In the genomic region with DNA sequence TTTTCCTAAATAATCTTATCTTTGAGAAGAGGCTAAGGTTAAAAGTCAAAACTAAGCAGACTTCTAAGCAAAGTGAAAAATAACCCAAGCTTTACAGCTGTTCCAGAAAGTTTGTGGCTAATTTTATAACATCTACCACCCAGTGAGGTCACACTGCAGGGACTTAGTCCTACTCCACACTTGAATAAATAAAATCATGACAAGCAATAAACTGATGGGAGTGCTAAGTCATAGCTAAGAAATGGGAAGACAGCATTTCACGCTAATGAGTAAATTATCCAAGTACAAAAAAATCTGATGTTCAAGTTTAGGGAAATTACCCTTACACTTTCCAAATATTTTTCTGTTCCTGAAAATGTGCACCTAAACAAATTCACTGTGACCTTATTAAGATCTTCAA, we compare ENCODE assay signal across 13 cellular contexts. TPM values are rescaled to one million over a fixed set of nuclear protein-coding genes. Genes with fewer than 3 reads are reported as not detected.
A peak's percentile ranks its signal among the peaks of the same experiment; 100 is the strongest.
DNase-seq lines count a peak whose midpoint lies in the region; ATAC-seq, FAIRE-seq and TF ChIP-seq lines count a peak whose summit lies in the region.
"Had no signal": no experiment of that assay in that cellular context is flagged by ENCODE, and none has a peak within 500 bp of the region (broad histone marks: within the 10 kb centered on the region; RNA-seq: fewer than 3 reads in every experiment).

No MANE protein-coding gene starts in this region.

- DNase-seq in BJ (ENCODE audit: low read depth) (peak; percentile 21), astrocyte (ENCODE audit: low read depth) (peak; percentile 67), right cardiac atrium (no peak), Kasumi-1 (lab: John Stamatoyannopoulos, UW) (no peak), mesenteric fat pad (ENCODE audit: low spot score) (no peak)
- no peak for DNase-seq in stimulated activated CD4-positive, alpha-beta T cell treated with anti-CD3 and anti-CD28 coated beads, Interleukin-2, amount 100 ng/mL, for 48 hours
- DNase-seq: GF-D8, KG1, RPMI8226 had no signal

- CTCF ChIA-PET in BJ (lab: Yijun Ruan, JAX), result interaction anchor here (0.6 kb wide), 1 partner anchor 686 kb away, joined by 3 read pairs; no protein-coding TSS in a partner anchor

- no peak overlapping the region for H3K9ac ChIP-seq in astrocyte (ENCODE audit: low read length)
- no peak overlapping the region for H3K9ac ChIP-seq in rectal smooth muscle tissue (ENCODE audit: low read length)

- H3K4me2 ChIP-seq in astrocyte (ENCODE audit: low read length), result peak overlapping the region; percentile 28

- ATAC-seq in right cardiac atrium, result peak; percentile 44 to 45
- no peak for ATAC-seq in GM18870 (IDR thresholded peaks at IDR 0.05; ENCODE audit: unreplicated experiment)

- H3K27me3 Mint-ChIP-seq in astrocyte (ENCODE audit: low read depth, unreplicated experiment), result no peaks in the 10 kb centered on the region

- POLR2A ChIA-PET in BJ (lab: Charles Lee), result interaction anchor here (0.6 kb wide), 1 partner anchor 127 kb away, joined by 3 read pairs; no protein-coding TSS in a partner anchor

- H3K9me3 ChIP-seq in astrocyte (ENCODE audit: insufficient read depth, low read depth, low read length) (no peaks in the 10 kb centered on the region), right cardiac atrium (ENCODE audit: control insufficient read depth, low read length) (no peaks in the 10 kb centered on the region)

- FAIRE-seq in astrocyte (lab: Jason Lieb, UNC), result no peak

- H2AFZ ChIP-seq in astrocyte (ENCODE audit: low read depth, low read length), result no peak overlapping the region

- H3K4me1 ChIP-seq in astrocyte (ENCODE audit: insufficient read depth, low read length) (peaks cover 16% of the 10 kb centered on the region), right cardiac atrium (ENCODE audit: control insufficient read depth, insufficient read depth, low read length) (no peaks in the 10 kb centered on the region), rectal smooth muscle tissue (ENCODE audit: control insufficient read depth, insufficient read depth, low read length) (peaks cover 38% of the 10 kb centered on the region)

- 71% methylated on average over 1 of the region's 1 CpG for WGBS in right cardiac atrium

- H3K27ac Mint-ChIP-seq in astrocyte (ENCODE audit: unreplicated experiment), result peak overlapping the region; percentile 35
- H3K27ac Mint-ChIP-seq: dendritic cell treated with granulocyte-macrophage colony-stimulating factor and Interleukin-4, amounts not matched to agents 40 ng/mL and 50 ng/mL, for 4 days had no signal

- intact Hi-C loops in right cardiac atrium (cut with DNase I), result no loop called here

- H3K27ac ChIP-seq in astrocyte (ENCODE audit: low read depth, low read length) (no peak overlapping the region), right cardiac atrium (ENCODE audit: low read length) (no peak overlapping the region), rectal smooth muscle tissue (ENCODE audit: low read depth, low read length) (peak overlapping the region; percentile 68)
- H3K27ac ChIP-seq: VCaP had no signal

- TF ChIP-seq CTCF in BJ (IDR thresholded peaks at IDR 0.05; ENCODE audit: insufficient read depth, low read depth, low read length), result no peak
- TF ChIP-seq CTCF in astrocyte (IDR thresholded peaks at IDR 0.05; ENCODE audit: insufficient read depth, low read depth, low read length), result no peak

- H3K4me1 Mint-ChIP-seq in astrocyte (ENCODE audit: low read depth, unreplicated experiment), result peaks cover 63% of the 10 kb centered on the region

- H3K4me3 Mint-ChIP-seq in astrocyte (ENCODE audit: unreplicated experiment), result no peak overlapping the region
- H3K4me3 Mint-ChIP-seq: dendritic cell treated with granulocyte-macrophage colony-stimulating factor and Interleukin-4, amounts not matched to agents 40 ng/mL and 50 ng/mL, for 4 days had no signal

- H3K27me3 ChIP-seq in BJ (ENCODE audit: control insufficient read depth, insufficient read depth, low read length) (no peaks in the 10 kb centered on the region), astrocyte (ENCODE audit: insufficient read depth, low read length) (no peaks in the 10 kb centered on the region), right cardiac atrium (ENCODE audit: control insufficient read depth, insufficient read depth) (no peaks in the 10 kb centered on the region), rectal smooth muscle tissue (ENCODE audit: control insufficient read depth, insufficient read depth, low read length) (no peaks in the 10 kb centered on the region)

- H3K36me3 Mint-ChIP-seq in astrocyte (ENCODE audit: low read depth, unreplicated experiment), result peaks cover 15% of the 10 kb centered on the region

- H4K20me1 ChIP-seq in astrocyte (ENCODE audit: insufficient read depth, low read length), result peaks cover 33% of the 10 kb centered on the region

- peaks cover 54% of the 10 kb centered on the region for H3K79me2 ChIP-seq in astrocyte (ENCODE audit: insufficient read depth, low read length)

- H3K36me3 ChIP-seq in BJ (ENCODE audit: control insufficient read depth, insufficient read depth, low read length) (no peaks in the 10 kb centered on the region), astrocyte (ENCODE audit: insufficient read depth, low read length) (no peaks in the 10 kb centered on the region), rectal smooth muscle tissue (ENCODE audit: control insufficient read depth, insufficient read depth, low read length) (no peaks in the 10 kb centered on the region)

- no peaks in the 10 kb centered on the region for H3K9me3 Mint-ChIP-seq in astrocyte (ENCODE audit: unreplicated experiment)
- H3K9me3 Mint-ChIP-seq: dendritic cell treated with granulocyte-macrophage colony-stimulating factor and Interleukin-4, amounts not matched to agents 40 ng/mL and 50 ng/mL, for 4 days had no signal

- H3K4me3 ChIP-seq in BJ (ENCODE audit: low read depth, low read length) (no peak overlapping the region), astrocyte (ENCODE audit: insufficient read depth, low read depth, low read length) (no peak overlapping the region), right cardiac atrium (ENCODE audit: low read length) (no peak overlapping the region), rectal smooth muscle tissue (ENCODE audit: low read length) (no peak overlapping the region)

RNA-seq across cellular contexts. Expression of a gene that starts 47.7 kb away (rescaled TPM):
- polyA plus RNA-seq in BJ (2011; rRNA removed) (0.43 and 0.54 TPM in 2 replicates), right cardiac atrium (16.4 TPM)
- 0.43 and 1.1 TPM in 2 replicates for polyA minus RNA-seq in BJ (2011; rRNA and poly(A)+ RNA removed)
- total RNA-seq in astrocyte (57.3 and 61.5 TPM in 2 replicates), right cardiac atrium (10 to 100 TPM; 31.1 to 43.7 (median 41.2) TPM), mesenteric fat pad (15.3 TPM)

Comparison
In these comparisons a context has a peak if more than half of its experiments do, and no peak if none do; other contexts are left out.
1. DNase-seq: peak in BJ (single experiment) and astrocyte (single experiment); none in right cardiac atrium (0 of 3), stimulated activated CD4-positive, alpha-beta T cell treated with anti-CD3 and anti-CD28 coated beads, Interleukin-2, amount 100 ng/mL, for 48 hours (0 of 2), Kasumi-1 (0 of 2) and mesenteric fat pad (single experiment).